ENCODE assay signal across 12 cellular contexts in the genomic region with DNA sequence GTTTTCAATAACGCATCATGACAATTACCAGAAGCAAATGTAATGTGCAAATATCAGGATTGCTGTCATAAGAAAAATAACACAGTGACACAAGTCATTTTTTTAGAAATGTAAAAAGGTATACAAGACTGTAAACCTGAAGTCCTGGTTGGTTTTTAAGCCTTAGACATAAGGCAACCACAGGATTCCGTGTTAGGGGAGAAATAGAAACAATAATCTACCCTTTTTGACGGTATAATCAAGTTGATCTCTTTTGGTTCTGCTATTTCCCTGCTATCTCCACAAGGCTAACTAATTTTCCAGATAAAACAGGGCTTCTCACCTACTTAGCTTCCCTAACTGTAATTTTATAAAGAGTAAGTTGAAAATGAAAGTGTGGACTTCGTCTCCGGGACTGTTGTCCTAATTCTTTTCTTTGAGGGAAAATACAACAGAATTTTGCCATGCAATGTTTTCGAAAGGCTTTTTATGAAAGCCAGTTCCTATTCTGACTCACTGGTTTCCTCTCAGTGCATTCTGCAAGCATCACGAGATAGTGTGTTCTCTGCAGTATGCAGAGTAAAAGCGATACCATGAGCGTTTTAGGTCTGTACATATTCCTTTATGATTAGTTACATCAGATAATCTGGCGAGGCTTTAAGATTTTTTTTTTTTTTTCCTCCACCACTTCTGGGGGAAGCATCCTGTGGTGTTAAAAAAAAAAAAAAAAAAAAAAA. TPM values are rescaled to one million over a fixed set of nuclear protein-coding genes. Genes with fewer than 3 reads are reported as not detected.
DNase-seq lines count a peak whose midpoint lies in the region; ATAC-seq and TF ChIP-seq lines count a peak whose summit lies in the region.
"Had no signal": no experiment of that assay in that cellular context is flagged by ENCODE, and none has a peak within 500 bp of the region (broad histone marks: within the 10 kb centered on the region; RNA-seq: fewer than 3 reads in every experiment).

No MANE protein-coding gene starts in this region.

- 19 to 45% (median 31%) methylated on average over 10 of the region's 10 CpGs for WGBS in stomach, 5 donors

- no peak for TF ChIP-seq EP300 in stomach (IDR thresholded peaks at IDR 0.05)

- no peaks in the 10 kb centered on the region for H3K9me3 ChIP-seq in stomach

- peaks cover 19% of the 10 kb centered on the region for H3K27me3 Mint-ChIP-seq in activated CD4-positive, alpha-beta T cell treated with anti-CD3 and anti-CD28 coated beads, Interleukin-2, amount 10 ng/mL, durations not matched to agents 7 days and 5 days
- peaks cover 35% of the 10 kb centered on the region for H3K27me3 Mint-ChIP-seq in activated CD8-positive, alpha-beta T cell treated with anti-CD3 and anti-CD28 coated beads, Interleukin-2, amount 10 ng/mL, durations not matched to agents 7 days and 5 days (ENCODE audit: low read depth)

- H3K4me1 Mint-ChIP-seq in activated CD4-positive, alpha-beta T cell treated with anti-CD3 and anti-CD28 coated beads, Interleukin-2, amount 10 ng/mL, durations not matched to agents 7 days and 5 days, result peaks cover 8% of the 10 kb centered on the region
- H3K4me1 Mint-ChIP-seq in activated CD8-positive, alpha-beta T cell treated with anti-CD3 and anti-CD28 coated beads, Interleukin-2, amount 10 ng/mL, durations not matched to agents 7 days and 5 days (ENCODE audit: low read depth), result peaks cover 4% of the 10 kb centered on the region
- peaks cover 8% of the 10 kb centered on the region for H3K4me1 Mint-ChIP-seq in stimulated activated effector memory CD8-positive, alpha-beta T cell treated with anti-CD3 and anti-CD28 coated beads, Interleukin-12 subunit alpha, Interleukin-12 subunit beta, amount 100 ng/mL, for 72 hours

- TF ChIP-seq CTCF in stomach (IDR thresholded peaks at IDR 0.05), result no peak

- POLR2A ChIA-PET in activated CD4-positive, alpha-beta T cell treated with anti-CD3 and anti-CD28 coated beads, Interleukin-2, amount 10 ng/mL, durations not matched to agents 7 days and 5 days (lab: Charles Lee), result no interaction called here
- POLR2A ChIA-PET in activated CD8-positive, alpha-beta T cell treated with anti-CD3 and anti-CD28 coated beads, Interleukin-2, amount 10 ng/mL, durations not matched to agents 7 days and 5 days (lab: Charles Lee), result no interaction called here

- no peak overlapping the region for H3K27ac ChIP-seq in stomach

- CTCF ChIA-PET in activated CD4-positive, alpha-beta T cell treated with anti-CD3 and anti-CD28 coated beads, Interleukin-2, amount 10 ng/mL, durations not matched to agents 7 days and 5 days (lab: Charles Lee), result no interaction called here
- CTCF ChIA-PET in activated CD8-positive, alpha-beta T cell treated with anti-CD3 and anti-CD28 coated beads, Interleukin-2, amount 10 ng/mL, durations not matched to agents 7 days and 5 days (lab: Charles Lee), result interaction anchor here (1.7 kb wide), 1 partner anchor 35 kb away, joined by 5 read pairs; no protein-coding TSS in a partner anchor

- no peaks in the 10 kb centered on the region for H3K4me1 ChIP-seq in stomach

- no peaks in the 10 kb centered on the region for H3K36me3 Mint-ChIP-seq in activated CD4-positive, alpha-beta T cell treated with anti-CD3 and anti-CD28 coated beads, Interleukin-2, amount 10 ng/mL, durations not matched to agents 7 days and 5 days (ENCODE audit: low read depth)
- no peaks in the 10 kb centered on the region for H3K36me3 Mint-ChIP-seq in activated CD8-positive, alpha-beta T cell treated with anti-CD3 and anti-CD28 coated beads, Interleukin-2, amount 10 ng/mL, durations not matched to agents 7 days and 5 days (ENCODE audit: low read depth)
- no peaks in the 10 kb centered on the region for H3K36me3 Mint-ChIP-seq in stimulated activated effector memory CD8-positive, alpha-beta T cell treated with anti-CD3 and anti-CD28 coated beads, Interleukin-12 subunit alpha, Interleukin-12 subunit beta, amount 100 ng/mL, for 72 hours

- ATAC-seq in HG03095 (IDR thresholded peaks at IDR 0.05; ENCODE audit: unreplicated experiment) (peak; percentile 90), GM21367 (IDR thresholded peaks at IDR 0.05; ENCODE audit: unreplicated experiment) (no peak), GM21447 (IDR thresholded peaks at IDR 0.05; ENCODE audit: unreplicated experiment) (no peak)
- ATAC-seq in activated CD8-positive, alpha-beta T cell treated with anti-CD3 and anti-CD28 coated beads, Interleukin-2, amount 10 ng/mL, durations not matched to agents 7 days and 5 days, result peak; percentile 58
- peak; percentile 99 for ATAC-seq in stimulated activated effector memory CD8-positive, alpha-beta T cell treated with anti-CD3 and anti-CD28 coated beads, Interleukin-12 subunit alpha, Interleukin-12 subunit beta, amount 100 ng/mL, for 72 hours

- peak overlapping the region in 1 of 4 donors; percentile 3 for H3K4me3 ChIP-seq in stomach

- no peak overlapping the region for H3K27ac Mint-ChIP-seq in activated CD4-positive, alpha-beta T cell treated with anti-CD3 and anti-CD28 coated beads, Interleukin-2, amount 10 ng/mL, durations not matched to agents 7 days and 5 days
- no peak overlapping the region for H3K27ac Mint-ChIP-seq in activated CD8-positive, alpha-beta T cell treated with anti-CD3 and anti-CD28 coated beads, Interleukin-2, amount 10 ng/mL, durations not matched to agents 7 days and 5 days
- no peak overlapping the region for H3K27ac Mint-ChIP-seq in stimulated activated effector memory CD8-positive, alpha-beta T cell treated with anti-CD3 and anti-CD28 coated beads, Interleukin-12 subunit alpha, Interleukin-12 subunit beta, amount 100 ng/mL, for 72 hours

- no peaks in the 10 kb centered on the region for H3K36me3 ChIP-seq in stomach

- TF ChIP-seq POLR2A in stomach (IDR thresholded peaks at IDR 0.05), result no peak

- H3K27me3 ChIP-seq in stomach, result peaks cover 0 to 7% (median 0%) of the 10 kb centered on the region in 3 donors

- DNase-seq in activated CD4-positive, alpha-beta T cell treated with anti-CD3 and anti-CD28 coated beads, Interleukin-2, amount 10 ng/mL, durations not matched to agents 7 days and 5 days, result peak; percentile 9
- DNase-seq in activated CD4-positive, alpha-beta T cell treated with anti-CD3 and anti-CD28 coated beads, Interleukin-2, amount 50 U/mL, for 1 hour, result no peak
- DNase-seq in activated CD8-positive, alpha-beta T cell treated with anti-CD3 and anti-CD28 coated beads, Interleukin-2, amount 10 ng/mL, durations not matched to agents 7 days and 5 days, result no peak
- DNase-seq in stimulated activated effector memory CD8-positive, alpha-beta T cell treated with anti-CD3 and anti-CD28 coated beads, Interleukin-12 subunit alpha, Interleukin-12 subunit beta, amount 100 ng/mL, for 72 hours (ENCODE audit: low spot score in 2 of 2), result no peak
- DNase-seq in stomach, result no peak
- DNase-seq: anterior cingulate cortex had no signal

- H3K9me3 Mint-ChIP-seq in activated CD4-positive, alpha-beta T cell treated with anti-CD3 and anti-CD28 coated beads, Interleukin-2, amount 10 ng/mL, durations not matched to agents 7 days and 5 days, result no peaks in the 10 kb centered on the region
- no peaks in the 10 kb centered on the region for H3K9me3 Mint-ChIP-seq in activated CD8-positive, alpha-beta T cell treated with anti-CD3 and anti-CD28 coated beads, Interleukin-2, amount 10 ng/mL, durations not matched to agents 7 days and 5 days (ENCODE audit: insufficient read depth)
- H3K9me3 Mint-ChIP-seq in stimulated activated effector memory CD8-positive, alpha-beta T cell treated with anti-CD3 and anti-CD28 coated beads, Interleukin-12 subunit alpha, Interleukin-12 subunit beta, amount 100 ng/mL, for 72 hours, result no peaks in the 10 kb centered on the region

- H3K4me3 Mint-ChIP-seq in activated CD4-positive, alpha-beta T cell treated with anti-CD3 and anti-CD28 coated beads, Interleukin-2, amount 10 ng/mL, durations not matched to agents 7 days and 5 days, result peak overlapping the region; percentile 19
- H3K4me3 Mint-ChIP-seq in activated CD8-positive, alpha-beta T cell treated with anti-CD3 and anti-CD28 coated beads, Interleukin-2, amount 10 ng/mL, durations not matched to agents 7 days and 5 days, result peak overlapping the region; percentile 24
- H3K4me3 Mint-ChIP-seq in stimulated activated effector memory CD8-positive, alpha-beta T cell treated with anti-CD3 and anti-CD28 coated beads, Interleukin-12 subunit alpha, Interleukin-12 subunit beta, amount 100 ng/mL, for 72 hours, result peak overlapping the region; percentile 43

- intact Hi-C loops in stomach (cut with DNase I; ENCODE audit: low total_unique reads), result no loop called here

RNA-seq across cellular contexts. Expression of a gene that starts 10.6 kb away (rescaled TPM):
- not detected for total RNA-seq in activated CD4-positive, alpha-beta T cell treated with anti-CD3 and anti-CD28 coated beads, Interleukin-2, amount 10 ng/mL, durations not matched to agents 7 days and 5 days
- not detected for total RNA-seq in activated CD8-positive, alpha-beta T cell treated with anti-CD3 and anti-CD28 coated beads, Interleukin-2, amount 10 ng/mL, durations not matched to agents 7 days and 5 days
- total RNA-seq in stomach, result not detected
- under 1 TPM in 1 of 3 donors, not detected in 2; 0.08 TPM for polyA plus RNA-seq in stomach
- total RNA-seq: H1 had no signal
- polyA plus RNA-seq: AG04450, keratinocyte had no signal

RNA-seq across cellular contexts. Expression of a gene that starts 49.2 kb away (rescaled TPM):
- not detected for total RNA-seq in activated CD4-positive, alpha-beta T cell treated with anti-CD3 and anti-CD28 coated beads, Interleukin-2, amount 10 ng/mL, durations not matched to agents 7 days and 5 days
- total RNA-seq in activated CD8-positive, alpha-beta T cell treated with anti-CD3 and anti-CD28 coated beads, Interleukin-2, amount 10 ng/mL, durations not matched to agents 7 days and 5 days, result not detected
- total RNA-seq in stomach, result not detected
- not detected for polyA plus RNA-seq in stomach
- polyA plus RNA-seq: AG04450, keratinocyte had no signal

Comparison
In these comparisons a context has a peak if more than half of its experiments do, and no peak if none do; other contexts are left out.
1. ATAC-seq: peak in HG03095 (single experiment), activated CD8-positive, alpha-beta T cell treated with anti-CD3 and anti-CD28 coated beads, Interleukin-2, amount 10 ng/mL, durations not matched to agents 7 days and 5 days (single experiment) and stimulated activated effector memory CD8-positive, alpha-beta T cell treated with anti-CD3 and anti-CD28 coated beads, Interleukin-12 subunit alpha, Interleukin-12 subunit beta, amount 100 ng/mL, for 72 hours (single experiment); none in GM21367 (single experiment) and GM21447 (single experiment).
2. Peak in every context shown above with its lines, with median percentiles within 50 percentile points of each other: H3K4me3 Mint-ChIP-seq.